Comparison of ENCODE assay signal across 1 cellular context in the genomic region with DNA sequence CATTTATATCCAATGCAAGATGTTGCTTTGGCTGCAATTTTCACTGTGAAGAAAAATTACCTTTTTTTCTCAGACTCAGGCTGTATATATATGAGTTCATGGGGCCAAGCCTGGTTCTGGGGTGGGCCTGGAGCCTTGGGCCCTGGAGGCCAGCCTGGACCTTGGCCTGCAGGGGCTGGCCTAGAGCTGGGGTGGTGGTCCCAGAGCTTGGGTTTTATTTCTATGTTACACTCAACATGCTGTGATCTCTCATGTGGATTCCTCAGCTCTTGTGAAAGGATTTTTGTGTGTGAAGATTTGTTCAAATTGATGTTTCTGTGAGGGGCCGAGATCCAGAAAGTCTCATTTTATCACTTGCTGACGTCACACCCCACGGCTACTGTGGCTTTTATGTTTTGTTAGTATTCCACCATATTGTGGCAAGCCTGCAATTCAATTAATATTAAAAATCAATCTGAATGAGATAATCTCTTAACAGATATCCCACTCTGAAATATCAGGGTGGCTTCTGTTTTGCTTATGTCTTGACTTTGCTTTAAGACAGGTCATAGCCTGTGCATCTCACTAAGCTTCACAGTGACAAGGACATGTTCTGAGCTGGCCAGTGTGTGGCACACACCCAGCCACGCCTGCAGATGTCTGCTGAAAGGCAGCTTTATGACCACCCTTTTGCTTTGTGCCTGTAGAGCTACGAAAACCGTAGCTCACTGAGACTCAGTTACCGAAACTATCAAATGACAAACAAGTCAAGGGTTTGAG.
TF ChIP-seq lines count a peak whose summit lies in the region.

No MANE protein-coding gene starts in this region.

TF ChIP-seq in K562, 482 proteins besides CTCF, POLR2A, EP300 and RAD21:
- TF ChIP-seq, protein P1, sequence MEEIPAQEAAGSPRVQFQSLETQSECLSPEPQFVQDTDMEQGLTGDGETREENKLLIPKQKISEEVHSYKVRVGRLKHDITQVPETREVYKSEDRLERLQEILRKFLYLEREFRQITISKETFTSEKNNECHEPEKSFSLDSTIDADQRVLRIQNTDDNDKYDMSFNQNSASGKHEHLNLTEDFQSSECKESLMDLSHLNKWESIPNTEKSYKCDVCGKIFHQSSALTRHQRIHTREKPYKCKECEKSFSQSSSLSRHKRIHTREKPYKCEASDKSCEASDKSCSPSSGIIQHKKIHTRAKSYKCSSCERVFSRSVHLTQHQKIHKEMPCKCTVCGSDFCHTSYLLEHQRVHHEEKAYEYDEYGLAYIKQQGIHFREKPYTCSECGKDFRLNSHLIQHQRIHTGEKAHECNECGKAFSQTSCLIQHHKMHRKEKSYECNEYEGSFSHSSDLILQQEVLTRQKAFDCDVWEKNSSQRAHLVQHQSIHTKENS (CRISPR knock-in tag; IDR thresholded peaks at IDR 0.05): no peak
- no peak for TF ChIP-seq TBL1XR1 (IDR thresholded peaks at IDR 0.05; ENCODE audit: low read length in 2 of 2)
- no peak for TF ChIP-seq ATF1 (CRISPR knock-in tag; IDR thresholded peaks at IDR 0.05)
- peak; percentile 69 for TF ChIP-seq ATF1 (tag; IDR thresholded peaks at IDR 0.05)
